Comparison of ENCODE assay signal across 8 cellular contexts in the genomic region with DNA sequence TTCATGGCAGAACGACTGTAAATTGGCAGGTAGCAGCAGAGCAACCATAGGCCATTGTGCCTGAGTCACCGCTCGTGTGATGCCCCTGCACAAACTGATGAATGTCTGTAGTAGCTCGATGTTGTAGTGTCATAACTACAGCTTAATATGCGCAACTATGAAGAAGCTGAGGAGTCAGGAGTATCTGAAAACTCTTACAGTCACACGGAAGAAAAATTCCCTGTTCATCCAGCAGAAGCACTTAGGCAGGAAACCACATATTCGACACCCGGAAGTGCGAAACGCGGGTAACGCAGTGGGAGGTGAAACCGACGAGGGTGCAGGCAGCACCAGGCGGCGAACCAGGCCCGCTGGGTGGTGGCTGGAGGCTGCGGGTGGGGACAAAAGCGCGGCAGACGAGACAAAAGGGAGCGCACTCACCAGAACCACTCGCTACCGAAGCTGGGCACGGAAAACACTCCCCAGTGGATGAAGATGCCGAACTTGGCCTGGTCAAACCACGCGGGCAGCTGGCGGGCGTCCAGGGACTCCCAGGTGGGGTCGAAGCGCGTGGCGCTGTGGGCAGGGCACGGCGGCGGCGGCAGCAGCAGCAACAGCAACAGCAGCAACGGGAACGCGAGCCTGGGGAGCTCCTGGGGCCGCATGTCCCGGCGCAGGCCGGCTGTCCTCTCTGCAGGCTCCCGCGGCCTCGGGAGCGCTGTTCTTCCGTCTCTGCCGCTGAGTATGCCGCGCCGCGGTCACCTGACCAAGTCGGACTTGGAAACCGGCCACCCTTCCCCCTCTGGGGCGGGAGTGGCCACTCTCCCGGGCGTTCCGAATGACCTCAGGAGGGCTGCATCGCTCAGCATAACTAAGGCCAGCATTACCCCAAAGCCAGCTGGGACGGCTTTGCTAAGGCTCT.
A peak's percentile ranks its signal among the peaks of the same experiment; 100 is the strongest.
DNase-seq lines count a peak whose midpoint lies in the region; ATAC-seq lines count a peak whose summit lies in the region.

A gene with protein sequence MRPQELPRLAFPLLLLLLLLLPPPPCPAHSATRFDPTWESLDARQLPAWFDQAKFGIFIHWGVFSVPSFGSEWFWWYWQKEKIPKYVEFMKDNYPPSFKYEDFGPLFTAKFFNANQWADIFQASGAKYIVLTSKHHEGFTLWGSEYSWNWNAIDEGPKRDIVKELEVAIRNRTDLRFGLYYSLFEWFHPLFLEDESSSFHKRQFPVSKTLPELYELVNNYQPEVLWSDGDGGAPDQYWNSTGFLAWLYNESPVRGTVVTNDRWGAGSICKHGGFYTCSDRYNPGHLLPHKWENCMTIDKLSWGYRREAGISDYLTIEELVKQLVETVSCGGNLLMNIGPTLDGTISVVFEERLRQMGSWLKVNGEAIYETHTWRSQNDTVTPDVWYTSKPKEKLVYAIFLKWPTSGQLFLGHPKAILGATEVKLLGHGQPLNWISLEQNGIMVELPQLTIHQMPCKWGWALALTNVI (minus strand): TSS at position 730 of the 901 bp plus-strand sequence. CDS start 86 bp downstream, at position 644.

- peak; percentile 40 for DNase-seq in NK-92 treated with Interleukin-12 subunit alpha and Interleukin-12 subunit beta, amount 100 ng/mL, for 24 hours (lab: John Stamatoyannopoulos, UW)
- DNase-seq in NK-92 (lab: John Stamatoyannopoulos, UW; ENCODE audit: unreplicated experiment) (no peak), NCI-H69 (lab: John Stamatoyannopoulos, UW) (peak; percentile 90), medulla oblongata (ENCODE audit: extremely low spot score) (peak; percentile 91)
- DNase-seq in activated CD8-positive, alpha-beta memory T cell treated with anti-CD3 and anti-CD28 coated beads for 48 hours (ENCODE audit: low read depth in 2 of 3, low spot score in 2 of 3) = peak; percentile 27 to 33 (median 32)
- DNase-seq in effector memory CD8-positive, alpha-beta T cell = peak; percentile 53 to 59 (median 59)
- DNase-seq in stimulated activated CD4-positive, alpha-beta T cell treated with anti-CD3 and anti-CD28 coated beads, TNF-alpha, amount 100 ng/mL, for 4 hours (ENCODE audit: low read depth in 3 of 3) = peak; percentile 36 to 56 (median 42)

- peaks cover 20 to 27% of the 10 kb centered on the region in 2 donors for H3K4me1 Mint-ChIP-seq in effector memory CD8-positive, alpha-beta T cell (ENCODE audit: low read depth in 2 of 2)

- peak within 1 kb of the TSS; percentile 95 to 97 for H3K4me3 Mint-ChIP-seq in effector memory CD8-positive, alpha-beta T cell

- H3K27ac Mint-ChIP-seq in effector memory CD8-positive, alpha-beta T cell = peak within 1 kb of the TSS; percentile 96

- ATAC-seq in HG02970 (IDR thresholded peaks at IDR 0.05; ENCODE audit: low FRiP score, unreplicated experiment) = peak; percentile 54
- ATAC-seq in effector memory CD8-positive, alpha-beta T cell (replicated peaks) = peak; percentile 80

- no peaks in the 10 kb centered on the region for H3K27me3 Mint-ChIP-seq in effector memory CD8-positive, alpha-beta T cell

- no peaks in the 10 kb centered on the region for H3K9me3 Mint-ChIP-seq in effector memory CD8-positive, alpha-beta T cell

- H3K36me3 Mint-ChIP-seq in effector memory CD8-positive, alpha-beta T cell (ENCODE audit: insufficient read depth) = peaks cover 19% of the 10 kb centered on the region
